ENCODE assay signal across 8 cellular contexts in the genomic region with DNA sequence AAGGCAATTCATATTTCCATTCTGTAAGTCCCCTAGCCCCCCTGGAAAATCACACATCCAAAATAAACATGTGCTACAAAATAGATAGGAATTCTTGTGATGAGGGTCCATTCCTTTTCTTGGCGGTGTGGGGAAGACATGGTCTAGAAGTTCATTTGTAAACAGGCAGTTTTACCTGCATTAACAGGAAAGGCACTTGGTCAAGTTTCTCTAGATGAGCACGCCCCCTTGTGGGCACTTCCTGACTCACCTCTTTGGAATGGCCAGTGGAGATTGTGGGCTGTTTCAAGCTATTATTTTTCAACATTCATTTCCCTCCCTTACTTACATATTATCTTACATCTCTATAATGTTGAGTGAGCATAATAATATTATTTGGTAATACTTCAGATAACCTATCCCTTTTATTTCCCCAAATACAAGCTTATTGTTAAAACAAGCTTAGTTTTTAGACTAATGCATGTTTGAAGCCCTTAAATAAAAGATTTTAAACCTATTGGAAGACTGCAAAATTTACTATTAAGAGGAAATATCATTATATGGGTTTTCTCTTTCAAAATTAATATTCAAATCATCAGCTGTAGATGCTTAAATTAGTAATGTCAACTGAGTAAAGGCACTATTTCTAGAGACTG.
DNase-seq lines count a peak whose midpoint lies in the region; ATAC-seq and TF ChIP-seq lines count a peak whose summit lies in the region.

No MANE protein-coding gene starts in this region.

- CTCF ChIA-PET in RWPE1 (lab: Yijun Ruan, JAX): interaction anchor here (0.6 to 3.3 kb wide), 21 partner anchors 10 to 618 kb away, joined by 3 to 23 read pairs (median 4); a partner anchor contains a TSS

- peak; percentile 79 for ATAC-seq in GM19455 (IDR thresholded peaks at IDR 0.05; ENCODE audit: unreplicated experiment)

- H3K27ac ChIP-seq in RWPE1 (no peak overlapping the region), vagina (no peak overlapping the region)

- no peaks in the 10 kb centered on the region for H3K9me3 ChIP-seq in vagina

- no peak overlapping the region for H3K4me3 ChIP-seq in Jurkat, Clone E6-1 (ENCODE audit: low read length)
- H3K4me3 ChIP-seq in vagina: no peak overlapping the region

- no peaks in the 10 kb centered on the region for H3K27me3 ChIP-seq in vagina

- no peaks in the 10 kb centered on the region for H3K4me1 ChIP-seq in vagina

- TF ChIP-seq POLR2A in vagina (IDR thresholded peaks at IDR 0.05): no peak

- TF ChIP-seq CTCF in RWPE1 (conservative IDR thresholded peaks at IDR 0.05; ENCODE audit: low read depth) (peak; percentile 92), vagina (IDR thresholded peaks at IDR 0.05) (peak; percentile 50 to 79 (median 65))

- intact Hi-C loops in posterior cingulate gyrus (cut with DNase I) (loop anchor here (1.0 kb wide), 1 partner anchor 427 kb away; no protein-coding TSS in a partner anchor), vagina (cut with DNase I) (no loop called here)

- in situ Hi-C loops in Caki2 (cut with HindIII; ENCODE audit: low pct_unique_long_range_greater_than_20kb, low sequenced_read_pairs): no loop called here

- POLR2A ChIA-PET in RWPE1 (lab: Yijun Ruan, JAX; ENCODE audit: low non-redundant PET): no interaction called here

- DNase-seq in Caki2 (ENCODE audit: low read depth) (peak; percentile 67), RWPE1 (ENCODE audit: low spot score) (peak; percentile 64), glomerular endothelial cell (ENCODE audit: extremely low read depth, low read depth, low spot score) (peak; percentile 56), posterior cingulate gyrus (peak in 9 of 10 donors; percentile 21 to 93 (median 68)), vagina (ENCODE audit: extremely low spot score in 2 of 2) (no peak)
- peak; percentile 63 for DNase-seq in Jurkat, Clone E6-1 (ENCODE audit: low read depth, low spot score)
- DNase-seq in activated effector memory CD4-positive, alpha-beta T cell treated with Interleukin-2 at 50 U/mL for 16 hours: peak; percentile 34

- no peaks in the 10 kb centered on the region for H3K36me3 ChIP-seq in vagina

Comparison
In these comparisons a context has a peak if more than half of its experiments do, and no peak if none do; other contexts are left out.
1. DNase-seq: peak in Caki2 (single experiment), Jurkat, Clone E6-1 (single experiment), RWPE1 (single experiment), activated effector memory CD4-positive, alpha-beta T cell treated with Interleukin-2 at 50 U/mL for 16 hours (single experiment), glomerular endothelial cell (single experiment) and posterior cingulate gyrus (9 of 10); none in vagina (0 of 2).